1 cellular context compared by ENCODE assay signal in genomic region chr17:75168998-75169397, GRCh38.
A peak's percentile ranks its signal among the peaks of the same experiment; 100 is the strongest.
TF ChIP-seq lines count a peak whose summit lies in the region.

No MANE protein-coding gene starts in this region.

TF ChIP-seq in K562, 482 proteins besides CTCF, POLR2A, EP300 and RAD21:
- TF ChIP-seq EP400 (IDR thresholded peaks at IDR 0.05), result no peak
- no peak for TF ChIP-seq HNRNPUL1 (IDR thresholded peaks at IDR 0.05; ENCODE audit: low read length)
- no peak for TF ChIP-seq HCFC1 (IDR thresholded peaks at IDR 0.05; ENCODE audit: low read depth, low read length)
- TF ChIP-seq PRMT5 (CRISPR knock-in tag; IDR thresholded peaks at IDR 0.05), result no peak
- no peak for TF ChIP-seq ZNF280A (IDR thresholded peaks at IDR 0.05; ENCODE audit: low read depth, partially characterized antibody)
- TF ChIP-seq ZBTB26 (CRISPR knock-in tag; IDR thresholded peaks at IDR 0.05), result no peak
- no peak for TF ChIP-seq FOXA1 (IDR thresholded peaks at IDR 0.05; ENCODE audit: borderline replicate concordance)
- peak; percentile 45; the same call in 1 of the 2 replicates for TF ChIP-seq NFE2 (IDR thresholded peaks at IDR 0.05; ENCODE audit: low read depth)
- no peak for TF ChIP-seq TCF3 (CRISPR knock-in tag; IDR thresholded peaks at IDR 0.05)
- TF ChIP-seq PREB (CRISPR knock-in tag; IDR thresholded peaks at IDR 0.05), result no peak
- 0 out of 2 replicates have a peak, but pooled peaks have one; percentile 13 for TF ChIP-seq DPF2 (IDR thresholded peaks at IDR 0.05)
- no peak for TF ChIP-seq ZC3H8 (IDR thresholded peaks at IDR 0.05)
- TF ChIP-seq ZKSCAN1 (IDR thresholded peaks at IDR 0.05; ENCODE audit: low read depth, low read length), result no peak
- no peak for TF ChIP-seq RBFOX2 (IDR thresholded peaks at IDR 0.05; ENCODE audit: low read depth, low read length)
- TF ChIP-seq PHF21A (IDR thresholded peaks at IDR 0.05; ENCODE audit: borderline replicate concordance, low read depth), result no peak
- TF ChIP-seq ZNF609 (CRISPR knock-in tag; IDR thresholded peaks at IDR 0.05; ENCODE audit: borderline replicate concordance), result no peak
- TF ChIP-seq HNRNPH1 (optimal IDR thresholded peaks at IDR 0.05; ENCODE audit: low read depth, low read length), result no peak
- TF ChIP-seq C11orf30 (IDR thresholded peaks at IDR 0.05; ENCODE audit: low read depth), result peak; percentile 9; the same call in 1 of the 2 replicates
- no peak for TF ChIP-seq ZNF583 (CRISPR knock-in tag; IDR thresholded peaks at IDR 0.05)
- no peak for TF ChIP-seq CREB5 (CRISPR knock-in tag; IDR thresholded peaks at IDR 0.05)
- no peak for TF ChIP-seq ZNF253 (CRISPR knock-in tag; conservative IDR thresholded peaks at IDR 0.05)
- no peak for TF ChIP-seq PCBP1 (IDR thresholded peaks at IDR 0.05; ENCODE audit: low read depth, low read length, poor library complexity, severe bottlenecking)
- no peak for TF ChIP-seq MNT (conservative IDR thresholded peaks at IDR 0.05)
- no peak for TF ChIP-seq GABPB2 (CRISPR knock-in tag; conservative IDR thresholded peaks at IDR 0.05)
- TF ChIP-seq ZNF384 (IDR thresholded peaks at IDR 0.05; ENCODE audit: low read depth, low read length), result peak; percentile 2; the same call in 1 of the 2 replicates
